In genomic region chr15:31378363-31378903, GRCh38 we compare ENCODE assay signal across 15 cellular contexts. TPM values are rescaled to one million over a fixed set of nuclear protein-coding genes. Genes with fewer than 3 reads are reported as not detected.
A peak's percentile ranks its signal among the peaks of the same experiment; 100 is the strongest.
DNase-seq lines count a peak whose midpoint lies in the region; ATAC-seq and TF ChIP-seq lines count a peak whose summit lies in the region.
"Had no signal": no experiment of that assay in that cellular context is flagged by ENCODE, and none has a peak within 500 bp of the region (broad histone marks: within the 10 kb centered on the region; RNA-seq: fewer than 3 reads in every experiment).

No MANE protein-coding gene starts in this region.

- H2AFZ ChIP-seq in GM23338 = no peak overlapping the region

- no peak overlapping the region for H3K27ac ChIP-seq in GM23338 (ENCODE audit: low read depth)
- H3K27ac ChIP-seq: epithelial cell of prostate, SJSA1 had no signal

- no peaks in the 10 kb centered on the region for H3K9me3 Mint-ChIP-seq in activated T-cell treated with anti-CD3 and anti-CD28 coated beads, Interleukin-2, amount 50 U/mL, for 24 hours
- H3K9me3 Mint-ChIP-seq in T-cell (no peaks in the 10 kb centered on the region), GM23338 (0 out of 3 replicates have a peak, but pooled peaks cover 5% of the 10 kb centered on the region)
- no peaks in the 10 kb centered on the region for H3K9me3 Mint-ChIP-seq in central memory CD8-positive, alpha-beta T cell

- no peaks in the 10 kb centered on the region for H3K9me2 ChIP-seq in GM23338 (ENCODE audit: insufficient read depth)

- no peaks in the 10 kb centered on the region for H3K27me3 Mint-ChIP-seq in activated T-cell treated with anti-CD3 and anti-CD28 coated beads, Interleukin-2, amount 50 U/mL, for 24 hours
- H3K27me3 Mint-ChIP-seq in T-cell = no peaks in the 10 kb centered on the region
- no peaks in the 10 kb centered on the region for H3K27me3 Mint-ChIP-seq in central memory CD8-positive, alpha-beta T cell
- peaks cover 18% of the 10 kb centered on the region for H3K27me3 Mint-ChIP-seq in GM23338 (ENCODE audit: insufficient read depth, low read depth, poor library complexity)

- H3K4me1 Mint-ChIP-seq in activated T-cell treated with anti-CD3 and anti-CD28 coated beads, Interleukin-2, amount 50 U/mL, for 24 hours (ENCODE audit: low read depth) = peaks cover 64% of the 10 kb centered on the region
- peaks cover 65 to 68% (median 68%) of the 10 kb centered on the region in 3 donors for H3K4me1 Mint-ChIP-seq in T-cell
- peaks cover 25% of the 10 kb centered on the region for H3K4me1 Mint-ChIP-seq in central memory CD8-positive, alpha-beta T cell
- peaks cover 34% of the 10 kb centered on the region for H3K4me1 Mint-ChIP-seq in GM23338

- peaks cover 77% of the 10 kb centered on the region for H3K36me3 Mint-ChIP-seq in activated T-cell treated with anti-CD3 and anti-CD28 coated beads, Interleukin-2, amount 50 U/mL, for 24 hours (ENCODE audit: low read depth)
- H3K36me3 Mint-ChIP-seq in T-cell (peaks cover 44% of the 10 kb centered on the region), GM23338 (ENCODE audit: low read depth) (peaks cover 14% of the 10 kb centered on the region)
- H3K36me3 Mint-ChIP-seq in central memory CD8-positive, alpha-beta T cell (ENCODE audit: insufficient read depth) = peaks cover 57% of the 10 kb centered on the region

- no peaks in the 10 kb centered on the region for H3F3A ChIP-seq in GM23338 (replicated peaks; ENCODE audit: low read depth)

- no peak overlapping the region for H3K4me3 Mint-ChIP-seq in activated T-cell treated with anti-CD3 and anti-CD28 coated beads, Interleukin-2, amount 50 U/mL, for 24 hours
- H3K4me3 Mint-ChIP-seq in T-cell (peak overlapping the region in 2 of 3 donors; percentile 28 to 54), GM23338 (no peak overlapping the region)
- peak overlapping the region; percentile 66 for H3K4me3 Mint-ChIP-seq in central memory CD8-positive, alpha-beta T cell

- H3K36me3 ChIP-seq in GM23338 (ENCODE audit: insufficient read depth) = no peaks in the 10 kb centered on the region

- no peak overlapping the region for H3K4me2 ChIP-seq in GM23338

- no peaks in the 10 kb centered on the region for H3K27me3 ChIP-seq in GM23338 (ENCODE audit: insufficient read depth)
- H3K27me3 ChIP-seq: SJSA1 had no signal

- no peak for DNase-seq in activated T-cell treated with anti-CD3 and anti-CD28 coated beads, Interleukin-2, amount 50 U/mL, for 24 hours
- DNase-seq in activated T-cell treated with anti-CD3 and anti-CD28 coated beads, Interleukin-2, amount 50 U/mL, for 1 hour = no peak
- DNase-seq in T-cell = no peak
- DNase-seq in central memory CD8-positive, alpha-beta T cell (ENCODE audit: low spot score in 2 of 2) = no peak
- peak; percentile 71 for DNase-seq in posterior vena cava (ENCODE audit: low spot score)
- DNase-seq in GM23338 (ENCODE audit: low spot score) = no peak
- DNase-seq: Caco-2, NCI-H187, NCI-H446 treated with DMSO at 0.1 percent for 48 hours had no signal

- H3K27ac Mint-ChIP-seq in activated T-cell treated with anti-CD3 and anti-CD28 coated beads, Interleukin-2, amount 50 U/mL, for 24 hours = peak overlapping the region; percentile 85
- H3K27ac Mint-ChIP-seq in T-cell (peak overlapping the region; percentile 65 to 84), GM23338 (no peak overlapping the region)
- H3K27ac Mint-ChIP-seq in central memory CD8-positive, alpha-beta T cell (ENCODE audit: low read depth) = peak overlapping the region; percentile 81

- no peak for TF ChIP-seq CTCF in GM23338 (conservative IDR thresholded peaks at IDR 0.05; ENCODE audit: low read depth in 2 of 2)

- intact Hi-C loops in posterior vena cava (cut with DNase I) = no loop called here

- ATAC-seq in T-cell (replicated peaks in 1 of 4) = peak in 2 of 4 experiments; percentile 11 to 19
- ATAC-seq in central memory CD8-positive, alpha-beta T cell (replicated peaks; ENCODE audit: extremely low read depth, poor library complexity, severe bottlenecking) = peak; percentile 38
- no peak for ATAC-seq in GM21367 (IDR thresholded peaks at IDR 0.05; ENCODE audit: unreplicated experiment)
- no peak for ATAC-seq in GM21723 (IDR thresholded peaks at IDR 0.05; ENCODE audit: unreplicated experiment)
- no peak for ATAC-seq in GM23338
- ATAC-seq: HCT116 had no signal

- peaks cover 16% of the 10 kb centered on the region for H3K4me1 ChIP-seq in GM23338 (ENCODE audit: insufficient read depth)
- H3K4me1 ChIP-seq: SJSA1 had no signal

- peaks cover 4% of the 10 kb centered on the region; the same call in 1 of the 2 replicates for H4K20me1 ChIP-seq in GM23338 (replicated peaks; ENCODE audit: insufficient read depth)

- H3K79me2 ChIP-seq in GM23338 (replicated peaks; ENCODE audit: insufficient read depth) = no peaks in the 10 kb centered on the region; the same call in 1 of the 2 replicates

- POLR2A ChIA-PET in T-cell (lab: Charles Lee) = no interaction called here

- no peak overlapping the region for H3K4me3 ChIP-seq in GM23338
- H3K4me3 ChIP-seq: coronary artery, SJSA1 had no signal

- CTCF ChIA-PET in T-cell (lab: Charles Lee) = no interaction called here

TF ChIP-seq in GM23338, 12 proteins besides CTCF, POLR2A, EP300 and RAD21:
- TF ChIP-seq EZH2phosphoT487 (IDR thresholded peaks at IDR 0.05; ENCODE audit: unreplicated experiment) (no peak), CREB1 (CRISPR knock-in tag; IDR thresholded peaks at IDR 0.05; ENCODE audit: low read depth) (no peak), STAT1 (IDR thresholded peaks at IDR 0.05; ENCODE audit: unreplicated experiment) (no peak), ZNF331 (CRISPR knock-in tag; IDR thresholded peaks at IDR 0.05; ENCODE audit: low read depth) (no peak), REST (IDR thresholded peaks at IDR 0.05; ENCODE audit: unreplicated experiment) (no peak), JUNB (IDR thresholded peaks at IDR 0.05; ENCODE audit: unreplicated experiment) (no peak), EZH2 (IDR thresholded peaks at IDR 0.05; ENCODE audit: low read depth, unreplicated experiment) (no peak), ZNF114 (CRISPR knock-in tag; IDR thresholded peaks at IDR 0.05) (no peak)

RNA-seq across cellular contexts. Expression of gene KLF13, which starts 51.8 kb away (rescaled TPM):
- total RNA-seq in T-cell = 100 to 1,000 TPM; 218 to 327 (median 288) TPM
- 10 to 100 TPM; 49.6 to 97.8 TPM for total RNA-seq in posterior vena cava
- total RNA-seq in GM23338 (2014; rRNA removed; shearing (Covaris generic)) = 21.5 and 23.5 TPM in 2 replicates
- polyA plus RNA-seq in GM23338 (2016; fragmentation: Nextera tagmentation; extraction: Ambion mirVana) = 28.6 and 35.7 TPM in 2 replicates

Comparison
In these comparisons a context has a peak if more than half of its experiments do, and no peak if none do; other contexts are left out.
1. H3K4me3 Mint-ChIP-seq: peak in T-cell (2 of 3) and central memory CD8-positive, alpha-beta T cell (single experiment); none in activated T-cell treated with anti-CD3 and anti-CD28 coated beads, Interleukin-2, amount 50 U/mL, for 24 hours (single experiment) and GM23338 (single experiment).